19 cellular contexts compared by ENCODE assay signal in genomic region chr5:169657127-169657526, GRCh38. TPM values are rescaled to one million over a fixed set of nuclear protein-coding genes. Genes with fewer than 3 reads are reported as not detected.
DNase-seq lines count a peak whose midpoint lies in the region; ATAC-seq and TF ChIP-seq lines count a peak whose summit lies in the region.
"Had no signal": no experiment of that assay in that cellular context is flagged by ENCODE, and none has a peak within 500 bp of the region (broad histone marks: within the 10 kb centered on the region; RNA-seq: fewer than 3 reads in every experiment).

No MANE protein-coding gene starts in this region.

- H3K36me3 ChIP-seq in CD4-positive, CD25-positive, alpha-beta regulatory T cell (ENCODE audit: control insufficient read depth, insufficient read depth, low read length): peaks cover 56% of the 10 kb centered on the region
- no peaks in the 10 kb centered on the region for H3K36me3 ChIP-seq in testis (ENCODE audit: low read depth, missing control alignments)
- H3K36me3 ChIP-seq in GM23338 (ENCODE audit: insufficient read depth): no peaks in the 10 kb centered on the region
- H3K36me3 ChIP-seq: breast epithelium, gastroesophageal sphincter had no signal

- no peak overlapping the region for H2AFZ ChIP-seq in GM23338

- H3F3A ChIP-seq in GM23338 (replicated peaks; ENCODE audit: low read depth): no peaks in the 10 kb centered on the region

- H3K9me3 Mint-ChIP-seq in CD4-positive, CD25-positive, alpha-beta regulatory T cell: peaks cover 0 to 7% (median 0%) of the 10 kb centered on the region in 7 donors
- H3K9me3 Mint-ChIP-seq in activated naive CD8-positive, alpha-beta T cell (ENCODE audit: low read depth): peaks cover 8% of the 10 kb centered on the region
- no peaks in the 10 kb centered on the region for H3K9me3 Mint-ChIP-seq in GM23338

- H3K9me2 ChIP-seq in GM23338 (ENCODE audit: insufficient read depth): no peaks in the 10 kb centered on the region

- TF ChIP-seq POLR2A in testis (IDR thresholded peaks at IDR 0.05): no peak

- TF ChIP-seq CTCF in testis (IDR thresholded peaks at IDR 0.05) (no peak), GM23338 (conservative IDR thresholded peaks at IDR 0.05; ENCODE audit: low read depth in 2 of 2) (no peak)

- no peak for ATAC-seq in CD4-positive, CD25-positive, alpha-beta regulatory T cell (ENCODE audit: low read depth in 2 of 2)
- ATAC-seq in GM18520 (IDR thresholded peaks at IDR 0.05; ENCODE audit: unreplicated experiment) (peak; percentile 59), HG02610 (IDR thresholded peaks at IDR 0.05; ENCODE audit: unreplicated experiment) (peak; percentile 42), left ventricle myocardium superior (no peak), GM23338 (no peak)
- ATAC-seq: gastroesophageal sphincter had no signal

- H3K9me3 ChIP-seq in CD4-positive, CD25-positive, alpha-beta regulatory T cell (ENCODE audit: control insufficient read depth in 2 of 2, low read length in 2 of 2): no peaks in the 10 kb centered on the region
- H3K9me3 ChIP-seq in testis: no peaks in the 10 kb centered on the region
- H3K9me3 ChIP-seq: breast epithelium, gastroesophageal sphincter had no signal

- H3K27ac Mint-ChIP-seq in CD4-positive, CD25-positive, alpha-beta regulatory T cell: peak overlapping the region in 2 of 3 donors; percentile 25 to 87
- peak overlapping the region; percentile 72 for H3K27ac Mint-ChIP-seq in activated naive CD8-positive, alpha-beta T cell
- no peak overlapping the region for H3K27ac Mint-ChIP-seq in GM23338

- no peaks in the 10 kb centered on the region for H3K79me2 ChIP-seq in GM23338 (replicated peaks; ENCODE audit: insufficient read depth)

- peak overlapping the region; percentile 23 for H3K27ac ChIP-seq in CD4-positive, CD25-positive, alpha-beta regulatory T cell (ENCODE audit: insufficient read depth, low read length, poor library complexity, severe bottlenecking)
- H3K27ac ChIP-seq in testis (no peak overlapping the region), GM23338 (ENCODE audit: low read depth) (no peak overlapping the region)
- H3K27ac ChIP-seq: breast epithelium, gastroesophageal sphincter had no signal

- H3K4me1 Mint-ChIP-seq in CD4-positive, CD25-positive, alpha-beta regulatory T cell: peaks cover 24 to 78% (median 64%) of the 10 kb centered on the region in 4 donors
- peaks cover 69% of the 10 kb centered on the region for H3K4me1 Mint-ChIP-seq in activated naive CD8-positive, alpha-beta T cell (ENCODE audit: low read depth)
- no peaks in the 10 kb centered on the region for H3K4me1 Mint-ChIP-seq in GM23338

- WGBS in testis, 2 donors: 97 to 98% methylated on average over 1 of the region's 1 CpG

- H3K4me3 Mint-ChIP-seq in CD4-positive, CD25-positive, alpha-beta regulatory T cell: peak overlapping the region in 1 of 4 donors; percentile 40
- H3K4me3 Mint-ChIP-seq in activated naive CD8-positive, alpha-beta T cell: peak overlapping the region; percentile 65
- H3K4me3 Mint-ChIP-seq in GM23338: no peak overlapping the region

- peaks cover 59% of the 10 kb centered on the region for H3K4me1 ChIP-seq in CD4-positive, CD25-positive, alpha-beta regulatory T cell (ENCODE audit: control insufficient read depth, insufficient read depth, low read length, poor library complexity, severe bottlenecking)
- peaks cover 4% of the 10 kb centered on the region for H3K4me1 ChIP-seq in testis
- H3K4me1 ChIP-seq in GM23338 (ENCODE audit: insufficient read depth): no peaks in the 10 kb centered on the region
- H3K4me1 ChIP-seq: gastroesophageal sphincter had no signal

- no peaks in the 10 kb centered on the region for H3K27me3 ChIP-seq in CD4-positive, CD25-positive, alpha-beta regulatory T cell (ENCODE audit: control insufficient read depth, insufficient read depth, low read length)
- H3K27me3 ChIP-seq in testis (no peaks in the 10 kb centered on the region), GM23338 (ENCODE audit: insufficient read depth) (no peaks in the 10 kb centered on the region)
- H3K27me3 ChIP-seq: breast epithelium, gastroesophageal sphincter had no signal

- H3K4me3 ChIP-seq in CD4-positive, CD25-positive, alpha-beta regulatory T cell (ENCODE audit: low read depth, low read length): peak overlapping the region; percentile 27
- no peak overlapping the region for H3K4me3 ChIP-seq in testis
- H3K4me3 ChIP-seq in GM23338: no peak overlapping the region
- H3K4me3 ChIP-seq: breast epithelium, gastroesophageal sphincter had no signal

- peaks cover 53% of the 10 kb centered on the region for H3K36me3 Mint-ChIP-seq in CD4-positive, CD25-positive, alpha-beta regulatory T cell
- peaks cover 41% of the 10 kb centered on the region for H3K36me3 Mint-ChIP-seq in activated naive CD8-positive, alpha-beta T cell
- no peaks in the 10 kb centered on the region for H3K36me3 Mint-ChIP-seq in GM23338 (ENCODE audit: low read depth)

- intact Hi-C loops in testis (cut with DNase I; ENCODE audit: low total_unique reads): no loop called here
- intact Hi-C loops in left ventricle myocardium superior (cut with micrococcal nuclease): no loop called here

- no peak overlapping the region for H3K4me2 ChIP-seq in GM23338

- H4K20me1 ChIP-seq in GM23338 (replicated peaks; ENCODE audit: insufficient read depth): no peaks in the 10 kb centered on the region

- no peaks in the 10 kb centered on the region for H3K27me3 Mint-ChIP-seq in CD4-positive, CD25-positive, alpha-beta regulatory T cell
- H3K27me3 Mint-ChIP-seq in activated naive CD8-positive, alpha-beta T cell: no peaks in the 10 kb centered on the region
- H3K27me3 Mint-ChIP-seq in GM23338 (ENCODE audit: insufficient read depth, low read depth, poor library complexity): peaks cover 4% of the 10 kb centered on the region

- DNase-seq in CD4-positive, CD25-positive, alpha-beta regulatory T cell: peak in 1 of 3 donors; percentile 24
- no peak for DNase-seq in testis
- no peak for DNase-seq in left ventricle myocardium superior
- no peak for DNase-seq in GM23338 (ENCODE audit: low spot score)
- DNase-seq in activated gamma-delta T cell treated with Interleukin-2 at 50 U/mL for 16 hours: no peak
- DNase-seq: activated CD8-positive, alpha-beta memory T cell treated with anti-CD3 and anti-CD28 coated beads, Interleukin-2, amount 50 U/mL, for 48 hours; AML-193; DMS79 treated with DMSO at 0.1 percent for 48 hours; Kasumi-1; NCI-H1694 treated with DMSO at 0.1 percent for 48 hours; retina; SHP77; stimulated activated CD4-positive, alpha-beta T cell treated with anti-CD3 and anti-CD28 coated beads, Interleukin-2, amount 100 ng/mL, for 48 hours; stimulated activated naive CD4-positive, alpha-beta T cell had no signal

TF ChIP-seq in GM23338, 12 proteins besides CTCF, POLR2A, EP300 and RAD21 (continues in another document):
- TF ChIP-seq CREB1 (CRISPR knock-in tag; IDR thresholded peaks at IDR 0.05; ENCODE audit: low read depth) (no peak), STAT1 (IDR thresholded peaks at IDR 0.05; ENCODE audit: unreplicated experiment) (no peak)
- TF ChIP-seq, protein P1, sequence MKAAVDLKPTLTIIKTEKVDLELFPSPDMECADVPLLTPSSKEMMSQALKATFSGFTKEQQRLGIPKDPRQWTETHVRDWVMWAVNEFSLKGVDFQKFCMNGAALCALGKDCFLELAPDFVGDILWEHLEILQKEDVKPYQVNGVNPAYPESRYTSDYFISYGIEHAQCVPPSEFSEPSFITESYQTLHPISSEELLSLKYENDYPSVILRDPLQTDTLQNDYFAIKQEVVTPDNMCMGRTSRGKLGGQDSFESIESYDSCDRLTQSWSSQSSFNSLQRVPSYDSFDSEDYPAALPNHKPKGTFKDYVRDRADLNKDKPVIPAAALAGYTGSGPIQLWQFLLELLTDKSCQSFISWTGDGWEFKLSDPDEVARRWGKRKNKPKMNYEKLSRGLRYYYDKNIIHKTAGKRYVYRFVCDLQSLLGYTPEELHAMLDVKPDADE (IDR thresholded peaks at IDR 0.05): no peak

RNA-seq across cellular contexts. Expression of gene DOCK2, which starts 20.1 kb away (rescaled TPM):
- total RNA-seq in CD4-positive, CD25-positive, alpha-beta regulatory T cell: 354 TPM
- 10 to 100 TPM; 65.9 to 76.0 (median 69.4) TPM for polyA plus RNA-seq in CD4-positive, CD25-positive, alpha-beta regulatory T cell
- 1 to 10 TPM; 6.8 to 8.9 TPM for total RNA-seq in testis
- 7.3 TPM for polyA plus RNA-seq in testis (ENCODE audit: insufficient read depth, low read depth, low replicate concordance)
- total RNA-seq in left ventricle myocardium superior: 7.5 TPM
- 9.4 and 19.4 TPM in 2 replicates for total RNA-seq in GM23338 (2014; rRNA removed; shearing (Covaris generic))
- 3.7 and 5.5 TPM in 2 replicates for polyA plus RNA-seq in GM23338 (2016; fragmentation: Nextera tagmentation; extraction: Ambion mirVana)

Comparison
In these comparisons a context has a peak if more than half of its experiments do, and no peak if none do; other contexts are left out.
1. ATAC-seq: peak in GM18520 (single experiment) and HG02610 (single experiment); none in CD4-positive, CD25-positive, alpha-beta regulatory T cell (0 of 2), left ventricle myocardium superior (single experiment) and GM23338 (single experiment).
2. RNA of gene DOCK2, which starts 20.1 kb away (total RNA-seq): 354 TPM in CD4-positive, CD25-positive, alpha-beta regulatory T cell (single experiment); 9.4 to 19.4 TPM in GM23338, 6.8 to 8.9 TPM in testis and 7.5 TPM in left ventricle myocardium superior (single experiment); every median in the first group is over 10 times any median in the second.